In the genomic region with DNA sequence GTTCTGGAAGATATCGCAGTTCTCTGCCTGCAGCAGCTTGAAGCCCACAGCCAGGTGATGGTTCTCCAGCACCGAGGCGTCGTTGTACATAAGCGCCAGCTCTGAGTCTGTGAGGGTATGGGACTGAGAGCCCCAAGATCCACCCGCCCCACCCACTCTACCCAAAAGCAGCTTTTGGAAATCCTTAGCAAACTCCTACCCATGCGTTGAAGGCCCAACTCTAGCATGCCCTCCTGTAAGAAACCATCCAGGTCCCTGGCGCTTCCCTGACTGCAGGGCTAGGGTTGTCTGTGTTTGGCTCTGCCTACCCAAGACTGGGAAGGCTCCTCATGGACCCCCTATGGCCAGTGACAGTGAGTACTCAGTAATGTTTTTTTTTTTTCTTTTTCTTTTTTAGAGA, we compare ENCODE assay signal across 7 cellular contexts. TPM values are rescaled to one million over a fixed set of nuclear protein-coding genes. Genes with fewer than 3 reads are reported as not detected.
"Had no signal": no experiment of that assay in that cellular context is flagged by ENCODE, and none has a peak within 500 bp of the region (broad histone marks: within the 10 kb centered on the region; RNA-seq: fewer than 3 reads in every experiment).

No MANE protein-coding gene starts in this region.

- H3K9me3 Mint-ChIP-seq: H9, HFFc6 had no signal

- H2AFZ ChIP-seq: GM23338 had no signal

- DNase-seq: H9, HCEC 1CT, HFFc6, IMR-90, KBM-7 had no signal

- H3K27ac Mint-ChIP-seq: GM23338, H9, HFFc6 had no signal

- H3K4me2 ChIP-seq: GM23338, KMS-11 had no signal

- H3K27ac ChIP-seq: KMS-11 had no signal

- H3K4me3 Mint-ChIP-seq: GM23338, H9, HFFc6 had no signal

- ATAC-seq: GM23338 had no signal

- H3K4me3 ChIP-seq: GM23338 had no signal

RNA-seq across cellular contexts. Expression of gene IQCN, which starts 57.5 kb away (rescaled TPM):
- polyA plus RNA-seq: GM23338 had no signal
